Comparison of ENCODE assay signal across 1 cellular context in genomic region chr2:47334356-47335136, GRCh38.
A peak's percentile ranks its signal among the peaks of the same experiment; 100 is the strongest.
TF ChIP-seq lines count a peak whose summit lies in the region.

No MANE protein-coding gene starts in this region.

TF ChIP-seq in GM12878, 131 proteins besides CTCF, POLR2A, EP300 and RAD21 (continued from another document):
- TF ChIP-seq SPI1 (IDR thresholded peaks at IDR 0.05; ENCODE audit: borderline replicate concordance, insufficient read depth, low read depth, low read length) (no peak), BHLHE40 (IDR thresholded peaks at IDR 0.05; ENCODE audit: borderline replicate concordance in 1 of 2, low read depth in 2 of 2, low read length in 1 of 2) (peak in 1 of 2 experiments; percentile 45; a peak in 1 of 4 replicates)
